ENCODE assay signal across 8 cellular contexts in the genomic region with DNA sequence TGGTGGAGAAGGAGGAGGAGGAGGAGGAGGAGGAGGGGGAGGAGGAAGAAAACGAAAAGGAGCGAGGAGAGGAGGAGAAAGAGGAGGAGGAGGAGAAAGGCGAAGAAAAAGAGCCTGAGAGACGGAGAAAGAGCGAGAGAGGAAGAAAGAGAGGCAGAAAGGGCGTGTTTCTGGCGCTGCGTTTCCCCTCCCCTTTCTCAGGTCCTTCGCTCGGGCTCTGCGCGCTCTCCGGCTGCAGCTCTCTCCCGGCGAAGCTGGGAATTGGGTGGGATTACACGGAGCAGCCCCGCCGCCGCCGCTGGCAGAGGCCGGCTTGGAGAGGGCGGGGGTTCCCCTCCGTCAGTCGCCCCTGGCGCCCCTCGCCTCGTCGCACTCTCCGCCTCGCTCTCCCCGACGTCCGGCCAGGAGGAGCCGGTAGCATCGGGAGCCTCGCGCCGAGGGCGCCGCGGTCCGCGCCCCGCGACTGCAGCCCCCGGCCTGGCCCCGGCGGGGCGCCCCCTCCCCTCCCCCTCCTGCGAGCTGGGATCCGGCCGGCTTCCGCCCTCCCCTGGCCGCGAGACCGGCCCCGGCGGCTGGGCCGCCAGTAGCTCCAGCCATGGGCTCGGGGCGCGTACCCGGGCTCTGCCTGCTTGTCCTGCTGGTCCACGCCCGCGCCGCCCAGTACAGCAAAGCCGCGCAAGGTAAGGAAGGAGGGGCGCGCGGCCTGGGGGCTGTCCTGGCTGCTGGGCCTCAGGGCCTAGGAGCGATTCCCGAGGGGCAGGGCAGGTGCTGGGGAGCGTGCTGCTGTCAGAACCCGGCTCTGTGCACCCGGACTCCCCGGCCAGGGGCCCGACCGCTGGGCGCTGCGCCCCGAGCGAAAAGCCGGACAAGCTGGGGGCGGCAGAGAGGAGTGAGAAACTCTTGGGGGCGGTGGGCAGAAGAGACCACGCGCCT. TPM values are rescaled to one million over a fixed set of nuclear protein-coding genes. Genes with fewer than 3 reads are reported as not detected.
A peak's percentile ranks its signal among the peaks of the same experiment; 100 is the strongest.
DNase-seq lines count a peak whose midpoint lies in the region; ATAC-seq, FAIRE-seq and TF ChIP-seq lines count a peak whose summit lies in the region.

Gene SCUBE3 (plus strand): TSS at position 133 of the 933 bp plus-strand sequence. CDS start 463 bp downstream, at position 596.

- H3K27me3 ChIP-seq in K562 (ENCODE audit: control insufficient read depth in 2 of 2, insufficient read depth in 2 of 2, low read length in 2 of 2) (peaks cover 47 to 69% of the 10 kb centered on the region in 2 experiments), smooth muscle cell (ENCODE audit: low read depth) (peaks cover 15% of the 10 kb centered on the region)

- H3K4me3 Mint-ChIP-seq in activated CD4-positive, alpha-beta T cell treated with anti-CD3 and anti-CD28 coated beads for 36 hours, result peak within 1 kb of the TSS; percentile 46

- no peaks in the 10 kb centered on the region for H3K9me3 Mint-ChIP-seq in activated CD4-positive, alpha-beta T cell treated with anti-CD3 and anti-CD28 coated beads for 36 hours (ENCODE audit: low read depth)

- no peaks in the 10 kb centered on the region for H3K36me3 ChIP-seq in K562 (ENCODE audit: control insufficient read depth, insufficient read depth, low read length)
- H3K36me3 ChIP-seq in smooth muscle cell (ENCODE audit: low read depth), result no peaks in the 10 kb centered on the region

- H3K9ac ChIP-seq in K562 (ENCODE audit: insufficient read depth in 1 of 2, low read depth in 2 of 2, low read length in 2 of 2) (no peak within 1 kb of the TSS; a peak in 1 of 4 replicates), smooth muscle cell (ENCODE audit: low read depth) (peak within 1 kb of the TSS; percentile 56)

- H3K4me3 ChIP-seq in K562 (no peak within 1 kb of the TSS), smooth muscle cell (peak within 1 kb of the TSS; percentile 80)

- intact Hi-C loops in activated CD4-positive, alpha-beta T cell treated with anti-CD3 and anti-CD28 coated beads for 36 hours (cut with DNase I, micrococcal nuclease), result no loop called here
- intact Hi-C loops in K562 (cut with micrococcal nuclease), result no loop called here

- no peak for TF ChIP-seq POLR2A in K562 (conservative IDR thresholded peaks at IDR 0.05)

- TF ChIP-seq CTCF in K562 (IDR thresholded peaks at IDR 0.05 in 2 of 3, conservative IDR thresholded peaks at IDR 0.05 in 1 of 3; ENCODE audit: insufficient read depth in 2 of 3, low read depth in 1 of 3, low read length in 3 of 3) (no peak), smooth muscle cell (IDR thresholded peaks at IDR 0.05; ENCODE audit: borderline replicate concordance, insufficient read depth, poor library complexity, severe bottlenecking) (no peak)

- peaks cover 22% of the 10 kb centered on the region for H3F3A ChIP-seq in smooth muscle cell (ENCODE audit: low read depth)

- peaks cover 6% of the 10 kb centered on the region for H3K4me1 Mint-ChIP-seq in activated CD4-positive, alpha-beta T cell treated with anti-CD3 and anti-CD28 coated beads for 36 hours

- H3K9me1 ChIP-seq in K562 (ENCODE audit: control insufficient read depth, insufficient read depth, low read length), result no peaks in the 10 kb centered on the region

- H2AFZ ChIP-seq in K562 (ENCODE audit: low read depth, low read length) (no peak within 1 kb of the TSS), smooth muscle cell (ENCODE audit: low read depth) (peak within 1 kb of the TSS; percentile 84)

- FAIRE-seq in K562 (lab: Jason Lieb, UNC), result no peak

- no peaks in the 10 kb centered on the region for H3K79me2 ChIP-seq in K562 (ENCODE audit: control insufficient read depth, insufficient read depth, low read length)
- no peaks in the 10 kb centered on the region for H3K79me2 ChIP-seq in smooth muscle cell (ENCODE audit: low read depth)

- H4K20me1 ChIP-seq in K562 (replicated peaks; ENCODE audit: control insufficient read depth, insufficient read depth, low read length), result 0 out of 2 replicates have a peak, but pooled peaks cover 21% of the 10 kb centered on the region
- peaks cover 15% of the 10 kb centered on the region for H4K20me1 ChIP-seq in smooth muscle cell (ENCODE audit: low read depth)

- H3K36me3 Mint-ChIP-seq in activated CD4-positive, alpha-beta T cell treated with anti-CD3 and anti-CD28 coated beads for 36 hours (ENCODE audit: low read depth), result no peaks in the 10 kb centered on the region

- peaks cover 55% of the 10 kb centered on the region for H3K27me3 Mint-ChIP-seq in activated CD4-positive, alpha-beta T cell treated with anti-CD3 and anti-CD28 coated beads for 36 hours

- no peak for TF ChIP-seq EP300 in K562 (IDR thresholded peaks at IDR 0.05; ENCODE audit: low read length)

- ATAC-seq in activated CD4-positive, alpha-beta T cell treated with anti-CD3 and anti-CD28 coated beads for 36 hours, result peak; percentile 65
- ATAC-seq in K562 (no peak), HG02981 (IDR thresholded peaks at IDR 0.05; ENCODE audit: unreplicated experiment) (no peak)

- H3K4me2 ChIP-seq in K562 (ENCODE audit: insufficient read depth, low read length) (peak within 1 kb of the TSS; percentile 20; the same call in 1 of the 2 replicates), smooth muscle cell (peak within 1 kb of the TSS; percentile 99)

- H3K27ac ChIP-seq in K562 (ENCODE audit: extremely low read depth, low read depth, low read length), result no peak within 1 kb of the TSS
- H3K27ac ChIP-seq in smooth muscle cell (ENCODE audit: low read depth), result peak within 1 kb of the TSS; percentile 41

- H3K4me1 ChIP-seq in K562 (replicated peaks in 1 of 2; ENCODE audit: control insufficient read depth in 2 of 2, insufficient read depth in 2 of 2, low read length in 2 of 2) (peaks cover 4 to 22% of the 10 kb centered on the region in 2 experiments; a peak in 4 of 5 replicates), smooth muscle cell (ENCODE audit: low read depth) (peaks cover 52% of the 10 kb centered on the region)

- BruUV-seq in K562 (replicated peaks; lab: Mats Ljungman, UMichigan), result no TSS peak

- in situ Hi-C loops in K562 (cut with MboI), result no loop called here

- peak; percentile 39 for DNase-seq in activated CD4-positive, alpha-beta T cell treated with anti-CD3 and anti-CD28 coated beads for 36 hours
- DNase-seq in activated CD4-positive, alpha-beta T cell treated with anti-CD3 and anti-CD28 coated beads for 4 hours, result no peak
- DNase-seq in NCI-H2171 treated with DMSO at 0.1 percent for 48 hours (lab: John Stamatoyannopoulos, UW) (peak; percentile 54), K562 (ENCODE audit: extremely low read depth in 1 of 4, low spot score in 3 of 4) (peak in 2 of 4 experiments; percentile 66 to 69), iPS-NIHi11 (ENCODE audit: low spot score) (peak; percentile 90), smooth muscle cell (lab: John Stamatoyannopoulos, UW; ENCODE audit: unreplicated experiment) (peak; percentile 7)
- DNase-seq in activated effector memory CD4-positive, alpha-beta T cell treated with anti-CD3 and anti-CD28 coated beads, Interleukin-2, amount 50 U/mL, for 16 hours, result no peak

- POLR2A ChIA-PET in activated CD4-positive, alpha-beta T cell treated with anti-CD3 and anti-CD28 coated beads for 36 hours (lab: Charles Lee), result no interaction called here
- POLR2A ChIA-PET in K562 (lab: Yijun Ruan, JAX), result interaction anchor here (0.6 to 2.9 kb wide), 4 partner anchors 9 to 174 kb away, joined by 3 to 7 read pairs (median 5); no protein-coding TSS in a partner anchor

- CTCF ChIA-PET in activated CD4-positive, alpha-beta T cell treated with anti-CD3 and anti-CD28 coated beads for 36 hours (lab: Charles Lee), result interaction anchor here (0.6 to 3.0 kb wide), 3 partner anchors 9 to 966 kb away, joined by 3 to 11 read pairs (median 3); no protein-coding TSS in a partner anchor
- CTCF ChIA-PET in K562 (lab: Yijun Ruan, JAX; ENCODE audit: low intra/inter-chr PET ratio), result no interaction called here

- TF ChIP-seq RAD21 in K562 (CRISPR knock-in tag; conservative IDR thresholded peaks at IDR 0.05 in 1 of 2, IDR thresholded peaks at IDR 0.05 in 1 of 2), result no peak

- WGBS in K562 (ENCODE audit: insufficient coverage, low coverage, missing lambda C conversion rate), result 28% methylated on average over 36 of the region's 89 CpGs
- under 1% methylated on average over 56 of the region's 89 CpGs for WGBS in smooth muscle cell (ENCODE audit: low lambda C conversion rate)

- H3K9me3 ChIP-seq in K562 (replicated peaks; ENCODE audit: control insufficient read depth, insufficient read depth, low read depth, low read length) (no peaks in the 10 kb centered on the region), smooth muscle cell (replicated peaks; ENCODE audit: low read depth) (no peaks in the 10 kb centered on the region)

- no peak within 1 kb of the TSS for H3K27ac Mint-ChIP-seq in activated CD4-positive, alpha-beta T cell treated with anti-CD3 and anti-CD28 coated beads for 36 hours

RNA-seq across cellular contexts. Expression of gene SCUBE3, which starts in this region (rescaled TPM):
- total RNA-seq in activated CD4-positive, alpha-beta T cell treated with anti-CD3 and anti-CD28 coated beads for 36 hours, result not detected
- total RNA-seq in K562 (2011; cell fraction: chromatin; rRNA removed; ENCODE audit: low replicate concordance), result not detected in 2 replicates
- not detected in 2 replicates for total RNA-seq in K562 (2011; cell fraction: nucleolus; rRNA removed)
- total RNA-seq in K562 (2011; cell fraction: nucleoplasm; rRNA removed), result not detected in 2 replicates
- total RNA-seq in K562 (2014; rRNA removed) (not detected in 2 replicates), K562 (2014; rRNA removed; fragmentation: Illumina TruSeq; extraction: Trizol) (not detected in 2 replicates), K562 (2015; rRNA removed; fragmentation: Illumina TruSeq; extraction: Trizol) (not detected in 2 replicates), K562 (2021) (0.02 TPM in 1 of 2 replicates, not detected in the other), smooth muscle cell (11.8 and 14.6 TPM in 2 replicates)
- polyA plus RNA-seq in K562 (2011; rRNA removed) (not detected in 2 replicates), K562 (2014; fragmentation: Illumina TruSeq; extraction: Trizol) (not detected in 2 replicates), K562 (2014; fragmentation: Nextera tagmentation; extraction: Ambion mirVana) (under 1 TPM; 0.01 to 0.11 TPM), K562 (2014; rRNA removed) (not detected in 2 replicates), smooth muscle cell (15.7 and 18.0 TPM in 2 replicates)
- polyA plus RNA-seq in K562 (2011; cell fraction: cytosol; rRNA removed), result not detected in 2 replicates
- not detected in 2 replicates for polyA plus RNA-seq in K562 (2011; cell fraction: nucleus; rRNA removed)
- polyA plus RNA-seq in K562 (2012), result 0.08 and 0.19 TPM in 2 replicates
- not detected in 2 replicates for polyA minus RNA-seq in K562 (2011; rRNA and poly(A)+ RNA removed)
- polyA minus RNA-seq in K562 (2011; cell fraction: cytosol; rRNA and poly(A)+ RNA removed), result not detected in 2 replicates
- polyA minus RNA-seq in K562 (2011; cell fraction: nucleus; rRNA and poly(A)+ RNA removed), result not detected in 2 replicates

Comparison
In these comparisons a context has a peak if more than half of its experiments do, and no peak if none do; other contexts are left out.
1. RNA of gene SCUBE3 (total RNA-seq): 11.8 to 14.6 TPM in smooth muscle cell; not detected in activated CD4-positive, alpha-beta T cell treated with anti-CD3 and anti-CD28 coated beads for 36 hours and 0.02 TPM in K562; every median in the first group is over 10 times any median in the second.
2. RNA of gene SCUBE3 (polyA plus RNA-seq): 15.7 to 18.0 TPM in smooth muscle cell; 0.01 to 0.19 TPM in K562; every median in the first group is over 10 times any median in the second.
3. Peak in DNase-seq and ATAC-seq in activated CD4-positive, alpha-beta T cell treated with anti-CD3 and anti-CD28 coated beads for 36 hours; RNA of the gene not detected or under 1 TPM.
4. DNase-seq: peak in NCI-H2171 treated with DMSO at 0.1 percent for 48 hours (single experiment), iPS-NIHi11 (single experiment) and smooth muscle cell (single experiment); none in activated CD4-positive, alpha-beta T cell treated with anti-CD3 and anti-CD28 coated beads for 4 hours (0 of 2) and activated effector memory CD4-positive, alpha-beta T cell treated with anti-CD3 and anti-CD28 coated beads, Interleukin-2, amount 50 U/mL, for 16 hours (single experiment).